14 cellular contexts compared by ENCODE assay signal in the genomic region with DNA sequence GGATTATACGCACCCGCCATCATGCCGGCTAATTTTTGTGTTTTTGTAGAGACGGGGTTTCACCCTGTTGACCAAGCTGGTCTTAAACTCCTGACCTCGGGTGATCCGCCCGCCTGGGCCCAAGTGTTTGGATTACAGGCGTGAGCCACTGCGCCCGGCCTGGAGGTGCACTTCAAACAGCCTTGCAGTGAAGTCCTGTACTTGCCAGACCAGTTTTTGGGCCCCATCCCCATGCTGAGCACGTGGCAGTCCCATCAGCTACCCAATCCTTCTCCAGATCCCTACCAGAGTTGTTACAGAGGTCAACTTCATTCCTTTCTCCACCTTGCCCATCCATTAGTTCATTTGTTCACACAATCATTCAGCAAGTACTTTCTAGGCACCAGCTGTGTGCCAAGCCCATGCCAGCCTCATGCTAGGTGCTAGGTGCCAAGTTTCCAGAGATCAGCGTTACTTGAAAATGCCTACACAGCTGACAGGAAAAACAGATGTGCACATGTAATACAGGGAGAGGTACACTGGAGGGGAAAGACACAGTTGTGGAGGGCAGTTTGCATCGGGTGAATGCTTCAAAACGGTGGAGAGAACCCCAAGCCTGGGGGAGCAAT. TPM values are rescaled to one million over a fixed set of nuclear protein-coding genes. Genes with fewer than 3 reads are reported as not detected.
DNase-seq lines count a peak whose midpoint lies in the region; ATAC-seq and TF ChIP-seq lines count a peak whose summit lies in the region.
"Had no signal": no experiment of that assay in that cellular context is flagged by ENCODE, and none has a peak within 500 bp of the region (broad histone marks: within the 10 kb centered on the region; RNA-seq: fewer than 3 reads in every experiment).

No MANE protein-coding gene starts in this region.

- H3F3A ChIP-seq in GM23248 (ENCODE audit: insufficient read depth), result no peaks in the 10 kb centered on the region

- CTCF ChIA-PET in activated CD4-positive, alpha-beta memory T cell treated with anti-CD3 and anti-CD28 coated beads for 36 hours (lab: Charles Lee), result interaction anchor here (1.3 to 2.6 kb wide), 4 partner anchors 21 to 98 kb away, joined by 3 to 14 read pairs (median 10); no protein-coding TSS in a partner anchor

- POLR2A ChIA-PET in activated CD4-positive, alpha-beta memory T cell treated with anti-CD3 and anti-CD28 coated beads for 36 hours (lab: Charles Lee), result interaction anchor here (0.6 to 1.7 kb wide), 2 partner anchors 30 to 40 kb away, joined by 8 read pairs; a partner anchor contains a TSS

- no peaks in the 10 kb centered on the region for H3K9me2 ChIP-seq in GM23248 (ENCODE audit: insufficient read depth)
- H3K9me2 ChIP-seq: SK-N-SH had no signal

- peaks cover 9% of the 10 kb centered on the region; the same call in 1 of the 2 replicates for H3K4me1 ChIP-seq in HUES6 (ENCODE audit: control insufficient read depth, insufficient read depth, low read length)
- H3K4me1 ChIP-seq in GM23248 (ENCODE audit: insufficient read depth), result peaks cover 7% of the 10 kb centered on the region

- 76 to 77% methylated on average over 14 of the region's 14 CpGs for WGBS in GM23248 (ENCODE audit: low coverage in 1 of 2, low lambda C conversion rate in 2 of 2, missing lambda C conversion rate in 2 of 2), 2 experiments

- no peaks in the 10 kb centered on the region for H3K79me2 ChIP-seq in GM23248 (ENCODE audit: insufficient read depth)

- H3K27ac ChIP-seq in HUES6 (ENCODE audit: low read depth, low read length) (no peak overlapping the region), GM23248 (no peak overlapping the region)

- H3K36me3 ChIP-seq in HUES6 (ENCODE audit: control insufficient read depth, insufficient read depth, low read length), result no peaks in the 10 kb centered on the region
- H3K36me3 ChIP-seq in GM23248 (ENCODE audit: low read depth), result no peaks in the 10 kb centered on the region

- no peak overlapping the region for H3K9ac ChIP-seq in HUES6 (ENCODE audit: low read length)
- no peak overlapping the region for H3K9ac ChIP-seq in GM23248
- H3K9ac ChIP-seq: SK-N-SH had no signal

- H3K9me3 Mint-ChIP-seq in CD14-positive monocyte (no peaks in the 10 kb centered on the region), nephron progenitor cell (no peaks in the 10 kb centered on the region)
- no peaks in the 10 kb centered on the region for H3K9me3 Mint-ChIP-seq in activated CD4-positive, alpha-beta memory T cell treated with anti-CD3 and anti-CD28 coated beads for 36 hours
- H3K9me3 Mint-ChIP-seq: activated T-cell treated with anti-CD3 and anti-CD28 coated beads, Interleukin-2, amount 50 U/mL, for 24 hours; neural crest cell had no signal

- H3K27me3 Mint-ChIP-seq in CD14-positive monocyte (ENCODE audit: low read depth in 3 of 3), result peaks cover 3 to 11% (median 3%) of the 10 kb centered on the region in 3 donors
- peaks cover 46% of the 10 kb centered on the region for H3K27me3 Mint-ChIP-seq in nephron progenitor cell (ENCODE audit: low read depth, poor library complexity)
- no peaks in the 10 kb centered on the region for H3K27me3 Mint-ChIP-seq in activated CD4-positive, alpha-beta memory T cell treated with anti-CD3 and anti-CD28 coated beads for 36 hours
- H3K27me3 Mint-ChIP-seq: activated naive CD8-positive, alpha-beta T cell; activated T-cell treated with anti-CD3 and anti-CD28 coated beads, Interleukin-2, amount 50 U/mL, for 24 hours had no signal

- peak; percentile 30 for DNase-seq in CD14-positive monocyte (ENCODE audit: low spot score)
- no peak for DNase-seq in left ventricle myocardium superior
- DNase-seq in nephron progenitor cell, result no peak
- DNase-seq in activated CD4-positive, alpha-beta memory T cell treated with anti-CD3 and anti-CD28 coated beads for 36 hours, result no peak
- no peak for DNase-seq in pons (ENCODE audit: low spot score)
- DNase-seq in GM23248, result no peak
- no peak for DNase-seq in NCI-H2196 treated with DMSO at 0.1 percent for 48 hours (lab: John Stamatoyannopoulos, UW; ENCODE audit: unreplicated experiment)
- DNase-seq: OCI-M1 had no signal

- TF ChIP-seq CTCF in CD14-positive monocyte (IDR thresholded peaks at IDR 0.05), result no peak
- TF ChIP-seq CTCF in nephron progenitor cell (IDR thresholded peaks at IDR 0.05), result no peak

- H3K4me1 Mint-ChIP-seq in CD14-positive monocyte, result peaks cover 42% of the 10 kb centered on the region
- H3K4me1 Mint-ChIP-seq in nephron progenitor cell, result peaks cover 39% of the 10 kb centered on the region
- H3K4me1 Mint-ChIP-seq in activated CD4-positive, alpha-beta memory T cell treated with anti-CD3 and anti-CD28 coated beads for 36 hours (ENCODE audit: low read depth), result peaks cover 27% of the 10 kb centered on the region

- ATAC-seq in left ventricle myocardium superior, result peak; percentile 67
- ATAC-seq: HepG2 had no signal

- no peak overlapping the region for H2AFZ ChIP-seq in GM23248

- intact Hi-C loops in CD14-positive monocyte (cut with micrococcal nuclease), result no loop called here
- intact Hi-C loops in left ventricle myocardium superior (cut with micrococcal nuclease), result no loop called here
- intact Hi-C loops in activated CD4-positive, alpha-beta memory T cell treated with anti-CD3 and anti-CD28 coated beads for 36 hours (cut with micrococcal nuclease), result no loop called here

- H3K4me3 ChIP-seq in HUES6 (ENCODE audit: low read depth, low read length) (peak overlapping the region; percentile 66), GM23248 (no peak overlapping the region)

- no peaks in the 10 kb centered on the region for H4K20me1 ChIP-seq in GM23248 (ENCODE audit: insufficient read depth)

- no peak overlapping the region for H3K4me2 ChIP-seq in GM23248 (ENCODE audit: unreplicated experiment)
- H3K4me2 ChIP-seq: SK-N-SH had no signal

- peaks cover 28 to 46% of the 10 kb centered on the region in 2 donors for H3K36me3 Mint-ChIP-seq in CD14-positive monocyte
- H3K36me3 Mint-ChIP-seq in nephron progenitor cell (ENCODE audit: low read depth), result no peaks in the 10 kb centered on the region
- H3K36me3 Mint-ChIP-seq in activated CD4-positive, alpha-beta memory T cell treated with anti-CD3 and anti-CD28 coated beads for 36 hours, result no peaks in the 10 kb centered on the region

- H3K4me3 Mint-ChIP-seq in CD14-positive monocyte (peak overlapping the region in 1 of 2 donors; percentile 10), nephron progenitor cell (peak overlapping the region; percentile 41)
- H3K4me3 Mint-ChIP-seq in activated CD4-positive, alpha-beta memory T cell treated with anti-CD3 and anti-CD28 coated beads for 36 hours, result no peak overlapping the region

- no peaks in the 10 kb centered on the region for H3K9me3 ChIP-seq in HUES6 (ENCODE audit: control insufficient read depth, insufficient read depth, low read depth, low read length)
- H3K9me3 ChIP-seq in GM23248 (ENCODE audit: low read depth), result no peaks in the 10 kb centered on the region
- H3K9me3 ChIP-seq: SK-N-SH had no signal

- H3K27ac Mint-ChIP-seq in CD14-positive monocyte, result peak overlapping the region in 3 of 7 donors; percentile 3 to 41 (median 6)
- no peak overlapping the region for H3K27ac Mint-ChIP-seq in nephron progenitor cell
- no peak overlapping the region for H3K27ac Mint-ChIP-seq in activated CD4-positive, alpha-beta memory T cell treated with anti-CD3 and anti-CD28 coated beads for 36 hours
- H3K27ac Mint-ChIP-seq: activated naive CD8-positive, alpha-beta T cell; activated T-cell treated with anti-CD3 and anti-CD28 coated beads, Interleukin-2, amount 50 U/mL, for 24 hours had no signal

- peaks cover 24% of the 10 kb centered on the region for H3K27me3 ChIP-seq in HUES6 (ENCODE audit: control insufficient read depth, insufficient read depth, low read length)
- no peaks in the 10 kb centered on the region for H3K27me3 ChIP-seq in GM23248 (replicated peaks; ENCODE audit: insufficient read depth)

- in situ Hi-C loops in GM23248 (cut with MboI), result no loop called here

RNA-seq across cellular contexts. Expression of a gene that starts 2.2 kb away (rescaled TPM):
- polyA plus RNA-seq in CD14-positive monocyte (under 1 TPM; 0.15 to 0.25 TPM), GM23248 (2016; fragmentation: Nextera tagmentation; extraction: Ambion mirVana) (0.81 and 0.89 TPM in 2 replicates)
- 2.3 TPM for total RNA-seq in left ventricle myocardium superior
- total RNA-seq in activated CD4-positive, alpha-beta memory T cell treated with anti-CD3 and anti-CD28 coated beads for 36 hours, result 10 to 100 TPM; 13.2 to 13.5 TPM
- 4.0 and 7.0 TPM in 2 replicates for total RNA-seq in GM23248 (2014; rRNA removed; shearing (Covaris generic))

RNA-seq across cellular contexts. Expression of a gene that starts 30.7 kb away (rescaled TPM):
- polyA plus RNA-seq in CD14-positive monocyte (1 to 10 TPM; 8.3 to 8.4 TPM), GM23248 (2016; fragmentation: Nextera tagmentation; extraction: Ambion mirVana) (2.5 and 2.7 TPM in 2 replicates)
- total RNA-seq in left ventricle myocardium superior, result 4.0 TPM
- 10 to 100 TPM; 21.9 to 23.1 TPM for total RNA-seq in activated CD4-positive, alpha-beta memory T cell treated with anti-CD3 and anti-CD28 coated beads for 36 hours
- 4.9 and 10.0 TPM in 2 replicates for total RNA-seq in GM23248 (2014; rRNA removed; shearing (Covaris generic))

RNA-seq across cellular contexts. Expression of a gene that starts 39.8 kb away (rescaled TPM):
- polyA plus RNA-seq in CD14-positive monocyte (10 to 100 TPM; 27.3 to 33.4 TPM), GM23248 (2016; fragmentation: Nextera tagmentation; extraction: Ambion mirVana) (16.1 and 18.7 TPM in 2 replicates)
- 67.5 TPM for total RNA-seq in left ventricle myocardium superior
- 100 to 1,000 TPM; 110 to 111 TPM for total RNA-seq in activated CD4-positive, alpha-beta memory T cell treated with anti-CD3 and anti-CD28 coated beads for 36 hours
- total RNA-seq in GM23248 (2014; rRNA removed; shearing (Covaris generic)), result 45.3 and 56.1 TPM in 2 replicates
